ENCODE assay signal across 10 cellular contexts in genomic region chr11:36333897-36334296, GRCh38. TPM values are rescaled to one million over a fixed set of nuclear protein-coding genes. Genes with fewer than 3 reads are reported as not detected.
DNase-seq lines count a peak whose midpoint lies in the region; ATAC-seq and TF ChIP-seq lines count a peak whose summit lies in the region.
"Had no signal": no experiment of that assay in that cellular context is flagged by ENCODE, and none has a peak within 500 bp of the region (broad histone marks: within the 10 kb centered on the region; RNA-seq: fewer than 3 reads in every experiment).

No MANE protein-coding gene starts in this region.

- H3K27ac ChIP-seq in caudate nucleus (ENCODE audit: low read depth, low read length) (no peak overlapping the region), colonic mucosa (no peak overlapping the region), sigmoid colon (no peak overlapping the region)
- H3K27ac ChIP-seq: skin epidermis had no signal

- H3K4me3 ChIP-seq in colonic mucosa (no peak overlapping the region), sigmoid colon (no peak overlapping the region)
- H3K4me3 ChIP-seq: skin epidermis had no signal

- H3K4me1 ChIP-seq in colonic mucosa, result no peaks in the 10 kb centered on the region
- H3K4me1 ChIP-seq in sigmoid colon, result no peaks in the 10 kb centered on the region

- TF ChIP-seq EP300 in sigmoid colon (IDR thresholded peaks at IDR 0.05), result no peak

- no peak for TF ChIP-seq POLR2A in sigmoid colon (IDR thresholded peaks at IDR 0.05)

- H3K36me3 ChIP-seq in colonic mucosa, result no peaks in the 10 kb centered on the region
- H3K36me3 ChIP-seq in sigmoid colon, result no peaks in the 10 kb centered on the region

- intact Hi-C loops in colonic mucosa (cut with DNase I), result no loop called here
- intact Hi-C loops in sigmoid colon (cut with DNase I), result no loop called here

- WGBS in sigmoid colon, 2 donors, result 79 to 81% methylated on average over 2 of the region's 2 CpGs

- DNase-seq in AG08396 (ENCODE audit: low spot score) (peak; percentile 16), H4 (ENCODE audit: low spot score) (peak; percentile 41), NCI-H82 treated with DMSO at 0.1 percent for 48 hours (lab: John Stamatoyannopoulos, UW; ENCODE audit: unreplicated experiment) (peak; percentile 9), caudate nucleus (lab: John Stamatoyannopoulos, UW) (no peak), NCI-H187 (lab: John Stamatoyannopoulos, UW) (no peak), colonic mucosa (no peak), sigmoid colon (no peak)
- DNase-seq: left ventricle myocardium superior had no signal

- H3K9me3 ChIP-seq in colonic mucosa, result no peaks in the 10 kb centered on the region
- no peaks in the 10 kb centered on the region for H3K9me3 ChIP-seq in sigmoid colon

- H3K9ac ChIP-seq in colonic mucosa (ENCODE audit: low read depth in 2 of 2, low read length in 2 of 2), result no peak overlapping the region

- H3K27me3 ChIP-seq in colonic mucosa, result no peaks in the 10 kb centered on the region
- H3K27me3 ChIP-seq in sigmoid colon, result no peaks in the 10 kb centered on the region

- peak; percentile 45 for ATAC-seq in esophagus mucosa
- ATAC-seq: left ventricle myocardium superior had no signal

- no peak for TF ChIP-seq CTCF in colonic mucosa (IDR thresholded peaks at IDR 0.05)
- TF ChIP-seq CTCF in sigmoid colon (IDR thresholded peaks at IDR 0.05), result no peak

RNA-seq across cellular contexts. Expression of gene PRR5L, which starts 37.8 kb away (rescaled TPM):
- total RNA-seq in H4 (2014; rRNA removed; shearing (Covaris generic)), result 38.2 and 75.8 TPM in 2 replicates
- total RNA-seq in esophagus mucosa (2.1 TPM), colonic mucosa (100 to 1,000 TPM in 1 of 2 donors, 10 to 100 TPM in 1; 80.9 to 169 TPM), sigmoid colon (10 to 100 TPM in 1 of 4 donors, 1 to 10 TPM in 3; 3.3 to 11.9 (median 5.1) TPM)
- polyA plus RNA-seq in sigmoid colon, result 100 to 1,000 TPM in 1 of 3 donors, 10 to 100 TPM in 2; 75.7 to 105 (median 99.1) TPM

RNA-seq across cellular contexts. Expression of gene COMMD9, which starts 44.7 kb away (rescaled TPM):
- 69.1 and 74.5 TPM in 2 replicates for total RNA-seq in H4 (2014; rRNA removed; shearing (Covaris generic))
- total RNA-seq in esophagus mucosa, result 61.8 TPM
- 10 to 100 TPM; 40.6 to 55.9 TPM for total RNA-seq in colonic mucosa
- total RNA-seq in sigmoid colon, result 10 to 100 TPM; 15.5 to 44.6 (median 26.2) TPM
- 10 to 100 TPM; 30.7 to 40.8 (median 40.2) TPM for polyA plus RNA-seq in sigmoid colon

Comparison
In these comparisons a context has a peak if more than half of its experiments do, and no peak if none do; other contexts are left out.
1. DNase-seq: peak in AG08396 (single experiment), H4 (single experiment) and NCI-H82 treated with DMSO at 0.1 percent for 48 hours (single experiment); none in caudate nucleus (0 of 61), NCI-H187 (0 of 2), colonic mucosa (single experiment) and sigmoid colon (single experiment).